1 cellular context compared by ENCODE assay signal in genomic region chr17:40219073-40219860, GRCh38.
TF ChIP-seq lines count a peak whose summit lies in the region.

Gene WIPF2 (plus strand): TSS chr17:40219304. CDS start chr17:40256460, 37,156 bp downstream.

TF ChIP-seq in HepG2, 621 proteins besides CTCF, POLR2A, EP300 and RAD21 (continued from another document and continues in another):
- peak; percentile 46; the same call in 1 of the 2 replicates for TF ChIP-seq CREB3 (CRISPR knock-in tag; IDR thresholded peaks at IDR 0.05)
- TF ChIP-seq PAX8 (CRISPR knock-in tag; IDR thresholded peaks at IDR 0.05; ENCODE audit: borderline replicate concordance): peak; percentile 70; the same call in 1 of the 2 replicates
- no peak for TF ChIP-seq CHD4 (IDR thresholded peaks at IDR 0.05; ENCODE audit: borderline replicate concordance, low read length)
- TF ChIP-seq MXD4 (CRISPR knock-in tag; IDR thresholded peaks at IDR 0.05): no peak
- peak; percentile 8; the same call in 1 of the 2 replicates for TF ChIP-seq NRL (CRISPR knock-in tag; IDR thresholded peaks at IDR 0.05; ENCODE audit: borderline replicate concordance)
- TF ChIP-seq TBP (CRISPR knock-in tag; IDR thresholded peaks at IDR 0.05): no peak
- TF ChIP-seq RBM22 (optimal IDR thresholded peaks at IDR 0.05; ENCODE audit: low read length): no peak
- no peak for TF ChIP-seq NFKBIZ (CRISPR knock-in tag; IDR thresholded peaks at IDR 0.05)
- no peak for TF ChIP-seq HNRNPUL1 (IDR thresholded peaks at IDR 0.05; ENCODE audit: low read depth, low read length)
- TF ChIP-seq BRF2 (CRISPR knock-in tag; IDR thresholded peaks at IDR 0.05): no peak
- TF ChIP-seq NR0B2 (CRISPR knock-in tag; IDR thresholded peaks at IDR 0.05): peak; percentile 50; the same call in 1 of the 2 replicates
- TF ChIP-seq TGIF2 (CRISPR knock-in tag; IDR thresholded peaks at IDR 0.05): 0 out of 2 replicates have a peak, but pooled peaks have one; percentile 6
- TF ChIP-seq DPF2 (CRISPR knock-in tag; IDR thresholded peaks at IDR 0.05; ENCODE audit: borderline replicate concordance, low read depth): no peak
- TF ChIP-seq ZNF414 (CRISPR knock-in tag; IDR thresholded peaks at IDR 0.05): peak; percentile 86
- TF ChIP-seq HOXA9 (CRISPR knock-in tag; IDR thresholded peaks at IDR 0.05; ENCODE audit: borderline replicate concordance): no peak
- TF ChIP-seq THYN1 (CRISPR knock-in tag; IDR thresholded peaks at IDR 0.05; ENCODE audit: borderline replicate concordance, low read depth): no peak
- TF ChIP-seq ATRX (CRISPR knock-in tag; IDR thresholded peaks at IDR 0.05; ENCODE audit: borderline replicate concordance): no peak
- peak; percentile 77 for TF ChIP-seq MEIS1 (CRISPR knock-in tag; IDR thresholded peaks at IDR 0.05; ENCODE audit: borderline replicate concordance)
- 0 out of 2 replicates have a peak, but pooled peaks have one; percentile 83 for TF ChIP-seq RARG (CRISPR knock-in tag; IDR thresholded peaks at IDR 0.05; ENCODE audit: low read depth)
- TF ChIP-seq ZNF747 (CRISPR knock-in tag; IDR thresholded peaks at IDR 0.05; ENCODE audit: borderline replicate concordance): peak; percentile 83; the same call in 1 of the 2 replicates
- no peak for TF ChIP-seq ZNF180 (CRISPR knock-in tag; IDR thresholded peaks at IDR 0.05; ENCODE audit: borderline replicate concordance, low read depth)
- no peak for TF ChIP-seq ZNF460 (CRISPR knock-in tag; IDR thresholded peaks at IDR 0.05; ENCODE audit: borderline replicate concordance)
- no peak for TF ChIP-seq FOXK1 (CRISPR knock-in tag; IDR thresholded peaks at IDR 0.05; ENCODE audit: borderline replicate concordance, low read depth)
- TF ChIP-seq ZBTB42 (CRISPR knock-in tag; IDR thresholded peaks at IDR 0.05): no peak
- TF ChIP-seq ZNF567 (CRISPR knock-in tag; IDR thresholded peaks at IDR 0.05; ENCODE audit: borderline replicate concordance): no peak
- TF ChIP-seq PTBP1 (IDR thresholded peaks at IDR 0.05; ENCODE audit: low read depth, low read length, poor library complexity, severe bottlenecking): no peak
- TF ChIP-seq, protein P1, sequence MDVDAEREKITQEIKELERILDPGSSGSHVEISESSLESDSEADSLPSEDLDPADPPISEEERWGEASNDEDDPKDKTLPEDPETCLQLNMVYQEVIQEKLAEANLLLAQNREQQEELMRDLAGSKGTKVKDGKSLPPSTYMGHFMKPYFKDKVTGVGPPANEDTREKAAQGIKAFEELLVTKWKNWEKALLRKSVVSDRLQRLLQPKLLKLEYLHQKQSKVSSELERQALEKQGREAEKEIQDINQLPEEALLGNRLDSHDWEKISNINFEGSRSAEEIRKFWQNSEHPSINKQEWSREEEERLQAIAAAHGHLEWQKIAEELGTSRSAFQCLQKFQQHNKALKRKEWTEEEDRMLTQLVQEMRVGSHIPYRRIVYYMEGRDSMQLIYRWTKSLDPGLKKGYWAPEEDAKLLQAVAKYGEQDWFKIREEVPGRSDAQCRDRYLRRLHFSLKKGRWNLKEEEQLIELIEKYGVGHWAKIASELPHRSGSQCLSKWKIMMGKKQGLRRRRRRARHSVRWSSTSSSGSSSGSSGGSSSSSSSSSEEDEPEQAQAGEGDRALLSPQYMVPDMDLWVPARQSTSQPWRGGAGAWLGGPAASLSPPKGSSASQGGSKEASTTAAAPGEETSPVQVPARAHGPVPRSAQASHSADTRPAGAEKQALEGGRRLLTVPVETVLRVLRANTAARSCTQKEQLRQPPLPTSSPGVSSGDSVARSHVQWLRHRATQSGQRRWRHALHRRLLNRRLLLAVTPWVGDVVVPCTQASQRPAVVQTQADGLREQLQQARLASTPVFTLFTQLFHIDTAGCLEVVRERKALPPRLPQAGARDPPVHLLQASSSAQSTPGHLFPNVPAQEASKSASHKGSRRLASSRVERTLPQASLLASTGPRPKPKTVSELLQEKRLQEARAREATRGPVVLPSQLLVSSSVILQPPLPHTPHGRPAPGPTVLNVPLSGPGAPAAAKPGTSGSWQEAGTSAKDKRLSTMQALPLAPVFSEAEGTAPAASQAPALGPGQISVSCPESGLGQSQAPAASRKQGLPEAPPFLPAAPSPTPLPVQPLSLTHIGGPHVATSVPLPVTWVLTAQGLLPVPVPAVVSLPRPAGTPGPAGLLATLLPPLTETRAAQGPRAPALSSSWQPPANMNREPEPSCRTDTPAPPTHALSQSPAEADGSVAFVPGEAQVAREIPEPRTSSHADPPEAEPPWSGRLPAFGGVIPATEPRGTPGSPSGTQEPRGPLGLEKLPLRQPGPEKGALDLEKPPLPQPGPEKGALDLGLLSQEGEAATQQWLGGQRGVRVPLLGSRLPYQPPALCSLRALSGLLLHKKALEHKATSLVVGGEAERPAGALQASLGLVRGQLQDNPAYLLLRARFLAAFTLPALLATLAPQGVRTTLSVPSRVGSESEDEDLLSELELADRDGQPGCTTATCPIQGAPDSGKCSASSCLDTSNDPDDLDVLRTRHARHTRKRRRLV (CRISPR knock-in tag; IDR thresholded peaks at IDR 0.05): peak; percentile 43; the same call in 1 of the 2 replicates
- TF ChIP-seq NR1H2 (CRISPR knock-in tag; IDR thresholded peaks at IDR 0.05; ENCODE audit: borderline replicate concordance, low read depth): no peak
- 0 out of 2 replicates have a peak, but pooled peaks have one; percentile 55 for TF ChIP-seq ZNF709 (CRISPR knock-in tag; IDR thresholded peaks at IDR 0.05)
- peak; percentile 76 for TF ChIP-seq ZNF609 (CRISPR knock-in tag; IDR thresholded peaks at IDR 0.05; ENCODE audit: borderline replicate concordance)
- no peak for TF ChIP-seq BRD4 (CRISPR knock-in tag; IDR thresholded peaks at IDR 0.05)
- TF ChIP-seq PHF21A (CRISPR knock-in tag; IDR thresholded peaks at IDR 0.05): 0 out of 2 replicates have a peak, but pooled peaks have one; percentile 45
- TF ChIP-seq, protein P2, sequence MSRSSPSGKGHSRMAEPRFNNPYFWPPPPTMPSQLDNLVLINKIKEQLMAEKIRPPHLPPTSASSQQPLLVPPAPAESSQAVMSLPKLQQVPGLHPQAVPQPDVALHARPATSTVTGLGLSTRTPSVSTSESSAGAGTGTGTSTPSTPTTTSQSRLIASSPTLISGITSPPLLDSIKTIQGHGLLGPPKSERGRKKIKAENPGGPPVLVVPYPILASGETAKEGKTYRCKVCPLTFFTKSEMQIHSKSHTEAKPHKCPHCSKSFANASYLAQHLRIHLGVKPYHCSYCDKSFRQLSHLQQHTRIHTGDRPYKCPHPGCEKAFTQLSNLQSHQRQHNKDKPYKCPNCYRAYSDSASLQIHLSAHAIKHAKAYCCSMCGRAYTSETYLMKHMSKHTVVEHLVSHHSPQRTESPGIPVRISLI (CRISPR knock-in tag; IDR thresholded peaks at IDR 0.05; ENCODE audit: borderline replicate concordance): peak; percentile 31; the same call in 1 of the 2 replicates
- TF ChIP-seq, protein P3, sequence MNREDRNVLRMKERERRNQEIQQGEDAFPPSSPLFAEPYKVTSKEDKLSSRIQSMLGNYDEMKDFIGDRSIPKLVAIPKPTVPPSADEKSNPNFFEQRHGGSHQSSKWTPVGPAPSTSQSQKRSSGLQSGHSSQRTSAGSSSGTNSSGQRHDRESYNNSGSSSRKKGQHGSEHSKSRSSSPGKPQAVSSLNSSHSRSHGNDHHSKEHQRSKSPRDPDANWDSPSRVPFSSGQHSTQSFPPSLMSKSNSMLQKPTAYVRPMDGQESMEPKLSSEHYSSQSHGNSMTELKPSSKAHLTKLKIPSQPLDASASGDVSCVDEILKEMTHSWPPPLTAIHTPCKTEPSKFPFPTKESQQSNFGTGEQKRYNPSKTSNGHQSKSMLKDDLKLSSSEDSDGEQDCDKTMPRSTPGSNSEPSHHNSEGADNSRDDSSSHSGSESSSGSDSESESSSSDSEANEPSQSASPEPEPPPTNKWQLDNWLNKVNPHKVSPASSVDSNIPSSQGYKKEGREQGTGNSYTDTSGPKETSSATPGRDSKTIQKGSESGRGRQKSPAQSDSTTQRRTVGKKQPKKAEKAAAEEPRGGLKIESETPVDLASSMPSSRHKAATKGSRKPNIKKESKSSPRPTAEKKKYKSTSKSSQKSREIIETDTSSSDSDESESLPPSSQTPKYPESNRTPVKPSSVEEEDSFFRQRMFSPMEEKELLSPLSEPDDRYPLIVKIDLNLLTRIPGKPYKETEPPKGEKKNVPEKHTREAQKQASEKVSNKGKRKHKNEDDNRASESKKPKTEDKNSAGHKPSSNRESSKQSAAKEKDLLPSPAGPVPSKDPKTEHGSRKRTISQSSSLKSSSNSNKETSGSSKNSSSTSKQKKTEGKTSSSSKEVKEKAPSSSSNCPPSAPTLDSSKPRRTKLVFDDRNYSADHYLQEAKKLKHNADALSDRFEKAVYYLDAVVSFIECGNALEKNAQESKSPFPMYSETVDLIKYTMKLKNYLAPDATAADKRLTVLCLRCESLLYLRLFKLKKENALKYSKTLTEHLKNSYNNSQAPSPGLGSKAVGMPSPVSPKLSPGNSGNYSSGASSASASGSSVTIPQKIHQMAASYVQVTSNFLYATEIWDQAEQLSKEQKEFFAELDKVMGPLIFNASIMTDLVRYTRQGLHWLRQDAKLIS (CRISPR knock-in tag; IDR thresholded peaks at IDR 0.05): no peak
- no peak; the same call in 1 of the 2 replicates for TF ChIP-seq NR2F2 (IDR thresholded peaks at IDR 0.05; ENCODE audit: borderline replicate concordance, low read depth)
- TF ChIP-seq MEF2D (CRISPR knock-in tag; IDR thresholded peaks at IDR 0.05): peak; percentile 57; the same call in 1 of the 2 replicates
- TF ChIP-seq NPAS2 (CRISPR knock-in tag; IDR thresholded peaks at IDR 0.05; ENCODE audit: borderline replicate concordance): no peak
- no peak for TF ChIP-seq CBFB (CRISPR knock-in tag; IDR thresholded peaks at IDR 0.05)
- TF ChIP-seq ZNF263 (CRISPR knock-in tag; IDR thresholded peaks at IDR 0.05): no peak
- TF ChIP-seq EEA1 (CRISPR knock-in tag; IDR thresholded peaks at IDR 0.05; ENCODE audit: borderline replicate concordance): no peak
- TF ChIP-seq ERF (CRISPR knock-in tag; IDR thresholded peaks at IDR 0.05): peak; percentile 52
- peak; percentile 22; the same call in 1 of the 2 replicates for TF ChIP-seq ZNF768 (CRISPR knock-in tag; IDR thresholded peaks at IDR 0.05)
- TF ChIP-seq ZNF615 (CRISPR knock-in tag; IDR thresholded peaks at IDR 0.05; ENCODE audit: borderline replicate concordance): no peak
- TF ChIP-seq SP4 (CRISPR knock-in tag; IDR thresholded peaks at IDR 0.05): peak; percentile 70; the same call in 1 of the 2 replicates
- no peak for TF ChIP-seq TBX3 (IDR thresholded peaks at IDR 0.05; ENCODE audit: borderline replicate concordance)
